In genomic region chr17:77439382-77440013, GRCh38 we compare ENCODE assay signal across 9 cellular contexts.
DNase-seq lines count a peak whose midpoint lies in the region; ATAC-seq and TF ChIP-seq lines count a peak whose summit lies in the region.
"Had no signal": no experiment of that assay in that cellular context is flagged by ENCODE, and none has a peak within 500 bp of the region (broad histone marks: within the 10 kb centered on the region; RNA-seq: fewer than 3 reads in every experiment).

No MANE protein-coding gene starts in this region.

- WGBS in prostate gland, result 41% methylated on average over 13 of the region's 14 CpGs

- peak overlapping the region; percentile 63 for H3K27ac ChIP-seq in colonic mucosa
- peak overlapping the region; percentile 13 to 43 for H3K27ac ChIP-seq in prostate gland

- H3K36me3 ChIP-seq in colonic mucosa (no peaks in the 10 kb centered on the region), prostate gland (no peaks in the 10 kb centered on the region)

- TF ChIP-seq CTCF in colonic mucosa (IDR thresholded peaks at IDR 0.05) (no peak), prostate gland (IDR thresholded peaks at IDR 0.05) (no peak)

- intact Hi-C loops in colonic mucosa (cut with DNase I) (loop anchor here (5.0 kb wide), 1 partner anchor 38 kb away; no protein-coding TSS in a partner anchor), prostate gland (cut with DNase I) (loop anchor here (1.0 to 10.0 kb wide), 2 partner anchors 11 to 165 kb away; no protein-coding TSS in a partner anchor)

- no peaks in the 10 kb centered on the region for H3K27me3 ChIP-seq in colonic mucosa
- no peaks in the 10 kb centered on the region for H3K27me3 ChIP-seq in prostate gland (replicated peaks; ENCODE audit: insufficient read depth)

- no peaks in the 10 kb centered on the region for H3K9me3 ChIP-seq in colonic mucosa
- no peaks in the 10 kb centered on the region for H3K9me3 ChIP-seq in prostate gland

- DNase-seq in GM03348 (ENCODE audit: low spot score) (peak; percentile 36), NCI-H1694 treated with DMSO at 0.1 percent for 48 hours (lab: John Stamatoyannopoulos, UW) (peak; percentile 25), colonic mucosa (no peak), prostate gland (ENCODE audit: low spot score) (no peak)

- ATAC-seq in SK-N-SH treated with all-trans-retinoic acid at 6 μM for 48 hours, result no peak
- no peak for ATAC-seq in HG03039 (IDR thresholded peaks at IDR 0.05; ENCODE audit: unreplicated experiment)
- ATAC-seq in GM19452 (IDR thresholded peaks at IDR 0.05; ENCODE audit: unreplicated experiment), result no peak
- ATAC-seq in GM21825 (IDR thresholded peaks at IDR 0.05; ENCODE audit: unreplicated experiment), result no peak
- ATAC-seq: HCT116 had no signal

- H3K4me3 ChIP-seq in colonic mucosa (no peak overlapping the region), prostate gland (no peak overlapping the region)

- peak overlapping the region; percentile 12 to 46 for H3K9ac ChIP-seq in colonic mucosa (ENCODE audit: low read depth in 2 of 2, low read length in 2 of 2)

- TF ChIP-seq POLR2A in prostate gland (IDR thresholded peaks at IDR 0.05), result no peak

- H3K4me1 ChIP-seq in colonic mucosa (peaks cover 31% of the 10 kb centered on the region), prostate gland (replicated peaks) (peaks cover 30% of the 10 kb centered on the region)

TF ChIP-seq in SK-N-SH treated with all-trans-retinoic acid at 6 μM for 48 hours, 23 proteins besides CTCF, POLR2A, EP300 and RAD21:
- TF ChIP-seq CSDC2 (CRISPR knock-in tag; IDR thresholded peaks at IDR 0.05) (no peak), CREB5 (CRISPR knock-in tag; IDR thresholded peaks at IDR 0.05; ENCODE audit: low read depth) (no peak), OSR1 (CRISPR knock-in tag; IDR thresholded peaks at IDR 0.05) (no peak), ZNF565 (CRISPR knock-in tag; conservative IDR thresholded peaks at IDR 0.05; ENCODE audit: low read depth) (no peak), ZC3H10 (CRISPR knock-in tag; IDR thresholded peaks at IDR 0.05) (no peak), POU6F1 (CRISPR knock-in tag; IDR thresholded peaks at IDR 0.05; ENCODE audit: borderline replicate concordance, low read depth) (no peak), SNAI2 (CRISPR knock-in tag; IDR thresholded peaks at IDR 0.05) (no peak), GLIS3 (CRISPR knock-in tag; IDR thresholded peaks at IDR 0.05) (no peak), ZFP3 (CRISPR knock-in tag; IDR thresholded peaks at IDR 0.05) (no peak), PPARA (CRISPR knock-in tag; IDR thresholded peaks at IDR 0.05; ENCODE audit: borderline replicate concordance) (no peak), ZFP30 (CRISPR knock-in tag; IDR thresholded peaks at IDR 0.05) (no peak), CSRNP3 (CRISPR knock-in tag; IDR thresholded peaks at IDR 0.05) (no peak), ARNTL (CRISPR knock-in tag; IDR thresholded peaks at IDR 0.05; ENCODE audit: borderline replicate concordance, low read depth) (no peak), TCF4 (CRISPR knock-in tag; IDR thresholded peaks at IDR 0.05; ENCODE audit: borderline replicate concordance) (no peak), RARB (CRISPR knock-in tag; IDR thresholded peaks at IDR 0.05) (no peak), BACH2 (CRISPR knock-in tag; IDR thresholded peaks at IDR 0.05; ENCODE audit: borderline replicate concordance) (no peak), TOX (CRISPR knock-in tag; IDR thresholded peaks at IDR 0.05; ENCODE audit: borderline replicate concordance) (no peak), ZNF70 (CRISPR knock-in tag; IDR thresholded peaks at IDR 0.05) (no peak)

Comparison
In these comparisons a context has a peak if more than half of its experiments do, and no peak if none do; other contexts are left out.
1. DNase-seq: peak in GM03348 (single experiment) and NCI-H1694 treated with DMSO at 0.1 percent for 48 hours (single experiment); none in colonic mucosa (single experiment) and prostate gland (single experiment).